In the genomic region with DNA sequence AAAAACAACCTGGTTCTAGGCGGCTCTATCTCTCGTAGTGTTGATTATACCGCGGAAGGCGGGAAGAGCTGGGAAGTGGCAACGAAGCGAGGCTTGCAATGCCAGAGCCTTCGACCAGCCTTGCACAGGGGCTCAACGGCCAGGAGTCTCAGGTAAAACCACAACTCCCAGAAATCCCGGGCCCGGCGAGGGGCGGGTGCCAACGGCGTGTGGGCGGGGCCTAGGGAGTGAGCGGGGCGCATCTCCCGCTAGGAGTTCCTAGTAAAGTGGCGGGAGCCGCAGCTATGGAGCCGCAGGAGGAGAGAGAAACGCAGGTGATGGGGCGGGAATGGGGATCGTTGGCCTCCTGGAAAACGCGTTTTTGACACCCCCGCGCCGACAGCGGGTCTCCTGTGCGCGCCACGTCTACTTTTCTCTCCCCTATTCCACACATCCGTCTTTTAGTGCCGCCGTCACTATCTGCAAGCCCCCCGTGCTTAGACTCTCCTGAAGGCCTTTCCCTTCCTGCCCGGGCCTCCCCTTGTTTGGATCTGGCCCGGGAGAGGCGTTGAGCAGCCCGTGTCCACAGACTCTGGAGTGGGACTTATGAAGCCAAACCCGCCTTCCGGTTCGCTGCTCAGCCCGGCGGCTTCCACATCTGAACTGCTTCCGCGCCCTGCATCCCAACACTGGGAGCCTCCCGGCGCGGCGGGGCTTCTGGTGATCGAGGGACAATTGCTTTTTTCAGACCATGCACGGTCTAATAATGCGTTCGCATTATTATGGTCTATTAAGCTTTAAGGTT, we compare ENCODE assay signal across 8 cellular contexts. TPM values are rescaled to one million over a fixed set of nuclear protein-coding genes. Genes with fewer than 3 reads are reported as not detected.
DNase-seq lines count a peak whose midpoint lies in the region; ATAC-seq, FAIRE-seq and TF ChIP-seq lines count a peak whose summit lies in the region.

A gene with protein sequence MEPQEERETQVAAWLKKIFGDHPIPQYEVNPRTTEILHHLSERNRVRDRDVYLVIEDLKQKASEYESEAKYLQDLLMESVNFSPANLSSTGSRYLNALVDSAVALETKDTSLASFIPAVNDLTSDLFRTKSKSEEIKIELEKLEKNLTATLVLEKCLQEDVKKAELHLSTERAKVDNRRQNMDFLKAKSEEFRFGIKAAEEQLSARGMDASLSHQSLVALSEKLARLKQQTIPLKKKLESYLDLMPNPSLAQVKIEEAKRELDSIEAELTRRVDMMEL (plus strand): TSS at position 258 of the 784 bp plus-strand sequence. CDS start 27 bp downstream, at position 285.

- no peak; the same call in 1 of the 2 replicates for TF ChIP-seq POLR2A in IMR-90 (IDR thresholded peaks at IDR 0.05; ENCODE audit: low read depth, low read length)

- peak within 1 kb of the TSS; percentile 89 for H3K4me2 ChIP-seq in IMR-90 (ENCODE audit: low read depth, low read length)

- H2BK120ac ChIP-seq in IMR-90 (ENCODE audit: low read depth, low read length): peak within 1 kb of the TSS; percentile 30

- peaks cover 4% of the 10 kb centered on the region for H3K36me3 ChIP-seq in IMR-90 (ENCODE audit: control insufficient read depth, insufficient read depth, low read length)

- no peak for TF ChIP-seq CTCF in D721Med (IDR thresholded peaks at IDR 0.05; ENCODE audit: insufficient read depth, missing control alignments)
- TF ChIP-seq CTCF in IMR-90 (conservative IDR thresholded peaks at IDR 0.05; ENCODE audit: low read depth, low read length): no peak

- H3K27me3 ChIP-seq in IMR-90 (ENCODE audit: control insufficient read depth, insufficient read depth, low read length): no peaks in the 10 kb centered on the region

- dilution Hi-C loops in IMR-90 (cut with HindIII; ENCODE audit: low sequenced_read_pairs, unreplicated experiment): no loop called here

- H3K56ac ChIP-seq in IMR-90 (ENCODE audit: extremely low read depth, insufficient read depth, low read length): peak within 1 kb of the TSS; percentile 80

- no peak within 1 kb of the TSS for H3K18ac ChIP-seq in IMR-90 (ENCODE audit: low read depth, low read length)

- DNase-seq in D721Med (ENCODE audit: insufficient read length, low spot score): peak; percentile 83
- DNase-seq in IMR-90: peak; percentile 64
- DNase-seq in OCI-M2 (lab: John Stamatoyannopoulos, UW; ENCODE audit: unreplicated experiment): peak; percentile 51
- DNase-seq in activated T-cell treated with anti-CD3 and anti-CD28 coated beads for 4 hours: peak; percentile 82
- DNase-seq in epidermal melanocyte (ENCODE audit: insufficient read length, low spot score): peak; percentile 63
- peak; percentile 90 for DNase-seq in middle frontal gyrus (ENCODE audit: extremely low spot score, low spot score)
- DNase-seq in stimulated activated CD8-positive, alpha-beta memory T cell treated with anti-CD3 and anti-CD28 coated beads, Interleukin-2, amount 100 ng/mL, for 1 hour (ENCODE audit: low read depth in 2 of 2): peak; percentile 62 to 68

- peak within 1 kb of the TSS; percentile 90 for H3K4me3 ChIP-seq in IMR-90 (ENCODE audit: insufficient read depth, low read depth, low read length)

- peaks cover 11 to 12% of the 10 kb centered on the region in 2 experiments for H3K79me1 ChIP-seq in IMR-90 (ENCODE audit: low read depth in 1 of 2, low read length in 2 of 2)

- H2BK15ac ChIP-seq in IMR-90 (ENCODE audit: low read depth, low read length): no peak within 1 kb of the TSS

- TF ChIP-seq RAD21 in IMR-90 (IDR thresholded peaks at IDR 0.05; ENCODE audit: low read length): no peak

- POLR2A ChIA-PET in IMR-90 (lab: Charles Lee; ENCODE audit: unreplicated experiment): no interaction called here

- H4K91ac ChIP-seq in IMR-90 (ENCODE audit: insufficient read depth, low read depth, low read length): peak within 1 kb of the TSS; percentile 55; the same call in 1 of the 2 replicates

- H2AFZ ChIP-seq in IMR-90 (replicated peaks; ENCODE audit: low read length, poor library complexity): peak within 1 kb of the TSS; percentile 94

- H3K4me1 ChIP-seq in IMR-90 (ENCODE audit: control insufficient read depth, insufficient read depth, low read length): no peaks in the 10 kb centered on the region; the same call in 1 of the 2 replicates

- in situ Hi-C loops in IMR-90 (cut with MboI; ENCODE audit: low sequenced_read_pairs): no loop called here

- H3K4ac ChIP-seq in IMR-90 (ENCODE audit: low read depth, low read length): peak within 1 kb of the TSS; percentile 63

- intact Hi-C loops in IMR-90 (cut with micrococcal nuclease): no loop called here

- H3K27ac ChIP-seq in IMR-90 (ENCODE audit: insufficient read depth, low read length): peak within 1 kb of the TSS; percentile 81

- no peaks in the 10 kb centered on the region for H4K20me1 ChIP-seq in IMR-90 (ENCODE audit: insufficient read depth, low read length)

- peak within 1 kb of the TSS; percentile 89 for H3K14ac ChIP-seq in IMR-90 (replicated peaks; ENCODE audit: low read depth, low read length)

- no peak within 1 kb of the TSS for H2AK5ac ChIP-seq in IMR-90 (ENCODE audit: low read depth, low read length)

- H2BK20ac ChIP-seq in IMR-90 (ENCODE audit: low read depth, low read length): no peak within 1 kb of the TSS

- no peaks in the 10 kb centered on the region for H3K9me1 ChIP-seq in IMR-90 (ENCODE audit: insufficient read depth, low read length)

- peak within 1 kb of the TSS; percentile 77 for H3K23ac ChIP-seq in IMR-90 (ENCODE audit: low read depth, low read length)

- peak within 1 kb of the TSS; percentile 43; the same call in 1 of the 2 replicates for H4K5ac ChIP-seq in IMR-90 (ENCODE audit: low read depth, low read length)

- FAIRE-seq in D721Med (lab: Jason Lieb, UNC): no peak

- 0% methylated on average over 6 of the region's 57 CpGs; no CpG with 5 or more reads in 1 of the 2 experiments for WGBS in IMR-90 (ENCODE audit: extremely low coverage in 2 of 2, insufficient read length in 1 of 2), 2 experiments

- H3K9ac ChIP-seq in IMR-90 (ENCODE audit: low read depth, low read length): peak within 1 kb of the TSS; percentile 85

- no peaks in the 10 kb centered on the region for H3K9me3 ChIP-seq in IMR-90 (ENCODE audit: control insufficient read depth, insufficient read depth, low read length)

- CTCF ChIA-PET in IMR-90 (lab: Yijun Ruan, JAX): no interaction called here

- peak within 1 kb of the TSS; percentile 68 to 85 for H4K8ac ChIP-seq in IMR-90 (ENCODE audit: low read depth in 2 of 2, low read length in 2 of 2)

- H2BK5ac ChIP-seq in IMR-90 (ENCODE audit: low read depth, low read length, poor library complexity, severe bottlenecking): peak within 1 kb of the TSS; percentile 62

- no TSS peak for BruUV-seq in IMR-90 (replicated peaks; lab: Mats Ljungman, UMichigan)

- H2AK9ac ChIP-seq in IMR-90 (replicated peaks; ENCODE audit: low read depth, low read length, poor library complexity): peak within 1 kb of the TSS; percentile 77

- ATAC-seq in GM21515 (IDR thresholded peaks at IDR 0.05; ENCODE audit: unreplicated experiment): peak; percentile 94
- ATAC-seq in IMR-90 (ENCODE audit: low read depth): peak; percentile 99

TF ChIP-seq in IMR-90, 13 proteins besides CTCF, POLR2A, EP300 and RAD21:
- no peak for TF ChIP-seq BHLHE40 (IDR thresholded peaks at IDR 0.05; ENCODE audit: low read depth, low read length)
- TF ChIP-seq MAZ (IDR thresholded peaks at IDR 0.05; ENCODE audit: borderline replicate concordance, low read depth, low read length): peak; percentile 62; the same call in 1 of the 2 replicates
TF ChIP-seq in IMR-90: peak in this region for 1.

RNA-seq across cellular contexts. Expression of the gene that starts here (rescaled TPM):
- total RNA-seq in IMR-90 (2012; rRNA removed): 25.3 and 32.2 TPM in 2 replicates
- polyA plus RNA-seq in IMR-90 (2012; rRNA removed): 33.4 and 55.0 TPM in 2 replicates
- polyA plus RNA-seq in IMR-90 (2012; cell fraction: cytosol; rRNA removed): 3.9 and 5.2 TPM in 2 replicates
- polyA plus RNA-seq in IMR-90 (2012; cell fraction: nucleus; rRNA removed; ENCODE audit: low replicate concordance): 0.58 and 6.2 TPM in 2 replicates

Comparison
In these comparisons a context has a peak if more than half of its experiments do, and no peak if none do; other contexts are left out.
1. Peak in every context shown above with its lines: DNase-seq, ATAC-seq, H3K4me3 ChIP-seq and H3K27ac ChIP-seq.